In the genomic region with DNA sequence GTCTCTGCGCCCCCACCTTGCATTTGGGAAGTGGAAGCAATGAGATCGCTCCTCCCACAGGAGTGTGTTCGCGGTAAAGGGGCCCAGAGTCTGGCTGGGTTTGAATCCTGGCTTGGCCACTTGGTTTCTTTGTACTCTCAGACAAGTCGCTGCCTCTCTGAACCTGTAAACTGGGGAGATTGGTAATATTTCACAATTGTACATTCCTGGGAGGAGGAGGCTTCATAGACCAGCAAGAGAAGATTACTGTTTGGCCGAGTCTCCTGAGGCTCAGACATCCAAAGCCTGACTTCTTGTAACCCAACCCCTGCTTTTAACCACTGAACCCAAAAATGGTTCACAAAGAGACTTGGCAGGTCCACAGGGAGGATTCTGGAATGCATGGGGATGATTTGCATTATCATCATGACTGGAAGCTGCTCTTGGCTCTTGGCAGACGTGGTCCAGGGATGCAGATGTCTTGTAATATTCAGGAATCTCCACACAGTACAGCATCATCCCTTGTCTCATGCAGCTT, we compare ENCODE assay signal across 12 cellular contexts. TPM values are rescaled to one million over a fixed set of nuclear protein-coding genes. Genes with fewer than 3 reads are reported as not detected.
A peak's percentile ranks its signal among the peaks of the same experiment; 100 is the strongest.
DNase-seq lines count a peak whose midpoint lies in the region; ATAC-seq, FAIRE-seq and TF ChIP-seq lines count a peak whose summit lies in the region.
"Had no signal": no experiment of that assay in that cellular context is flagged by ENCODE, and none has a peak within 500 bp of the region (broad histone marks: within the 10 kb centered on the region; RNA-seq: fewer than 3 reads in every experiment).

No MANE protein-coding gene starts in this region.

- H3K9me3 Mint-ChIP-seq in MCF 10A (ENCODE audit: unreplicated experiment), result no peaks in the 10 kb centered on the region

- H3K9me3 ChIP-seq in heart left ventricle (no peaks in the 10 kb centered on the region), keratinocyte (ENCODE audit: control insufficient read depth, low read depth, low read length) (no peaks in the 10 kb centered on the region), vagina (no peaks in the 10 kb centered on the region)

- peak overlapping the region in 2 of 12 donors; percentile 42 to 49 for H3K27ac ChIP-seq in heart left ventricle
- no peak overlapping the region for H3K27ac ChIP-seq in keratinocyte (ENCODE audit: control insufficient read depth, insufficient read depth, low read length)
- H3K27ac ChIP-seq in vagina, result peak overlapping the region; percentile 79

- H3K4me3 Mint-ChIP-seq in MCF 10A (ENCODE audit: unreplicated experiment), result no peak overlapping the region

- ATAC-seq in left ventricle myocardium superior, result peak; percentile 16
- ATAC-seq in heart left ventricle, result no peak
- no peak for ATAC-seq in HG02973 (IDR thresholded peaks at IDR 0.05; ENCODE audit: unreplicated experiment)

- WGBS in heart left ventricle, 4 donors, result 65 to 72% (median 70%) methylated on average over 7 of the region's 7 CpGs

- H3K27ac Mint-ChIP-seq in MCF 10A (ENCODE audit: low read depth, unreplicated experiment), result no peak overlapping the region

- no peak overlapping the region for H3K9ac ChIP-seq in keratinocyte (ENCODE audit: control insufficient read depth, extremely low read depth, insufficient read depth, low read length)

- no peak overlapping the region for H3K4me2 ChIP-seq in keratinocyte (ENCODE audit: control insufficient read depth, extremely low read depth, insufficient read depth, low read depth, low read length)

- no peaks in the 10 kb centered on the region for H3K27me3 ChIP-seq in heart left ventricle
- H3K27me3 ChIP-seq in keratinocyte (ENCODE audit: control insufficient read depth, extremely low read depth, insufficient read depth, low read length), result no peaks in the 10 kb centered on the region
- no peaks in the 10 kb centered on the region for H3K27me3 ChIP-seq in vagina

- no peak overlapping the region for H2AFZ ChIP-seq in keratinocyte (ENCODE audit: control insufficient read depth, low read length)

- dilution Hi-C loops in keratinocyte (cut with MboI; ENCODE audit: extremely low pct_ligation_motif_present, low sequenced_read_pairs), result no loop called here

- no peaks in the 10 kb centered on the region for H3K27me3 Mint-ChIP-seq in MCF 10A (ENCODE audit: insufficient read depth, unreplicated experiment)

- H3K36me3 ChIP-seq in heart left ventricle, result peaks cover 0 to 18% (median 8%) of the 10 kb centered on the region in 9 donors
- peaks cover 4 to 5% of the 10 kb centered on the region in 2 experiments for H3K36me3 ChIP-seq in keratinocyte (ENCODE audit: control insufficient read depth in 2 of 2, extremely low read depth in 1 of 2, insufficient read depth in 2 of 2, low read length in 2 of 2)
- peaks cover 0 to 8% of the 10 kb centered on the region in 2 donors for H3K36me3 ChIP-seq in vagina

- intact Hi-C loops in left ventricle myocardium superior (cut with micrococcal nuclease), result loop anchor here (5.0 to 10.0 kb wide), 2 partner anchors 65 to 82 kb away; no protein-coding TSS in a partner anchor
- intact Hi-C loops in heart left ventricle (cut with DNase I), result loop anchor here in 8 of 10 donors (5.0 to 10.0 kb wide), 5 partner anchors 62 to 275 kb away; no protein-coding TSS in a partner anchor
- intact Hi-C loops in MCF 10A (cut with micrococcal nuclease), result no loop called here
- intact Hi-C loops in vagina (cut with DNase I), result loop anchor here (10.0 kb wide), 1 partner anchor 235 kb away; no protein-coding TSS in a partner anchor

- no peak for TF ChIP-seq POLR2A in heart left ventricle (IDR thresholded peaks at IDR 0.05)
- TF ChIP-seq POLR2A in vagina (IDR thresholded peaks at IDR 0.05), result no peak

- CTCF ChIA-PET in MCF 10A (lab: Yijun Ruan, JAX), result interaction anchor here (0.5 to 7.3 kb wide), 7 partner anchors 9 to 225 kb away, joined by 3 to 133 read pairs (median 4); no protein-coding TSS in a partner anchor

- peak; percentile 68 for FAIRE-seq in keratinocyte (lab: Jason Lieb, UNC)
- FAIRE-seq in RCC 7860 (lab: Jason Lieb, UNC), result no peak

- peaks cover 12% of the 10 kb centered on the region for H3K4me1 Mint-ChIP-seq in MCF 10A (ENCODE audit: insufficient read depth, unreplicated experiment)

- H4K20me1 ChIP-seq in keratinocyte (ENCODE audit: control insufficient read depth, extremely low read depth, insufficient read depth, low read length), result no peaks in the 10 kb centered on the region

- BruUV-seq in MCF 10A (replicated peaks; lab: Mats Ljungman, UMichigan), result no TSS peak

- H3K4me1 ChIP-seq in heart left ventricle (peaks cover 0 to 37% (median 6%) of the 10 kb centered on the region in 12 donors), keratinocyte (ENCODE audit: control insufficient read depth, extremely low read depth, insufficient read depth, low read length) (peaks cover 26% of the 10 kb centered on the region), vagina (peaks cover 50% of the 10 kb centered on the region)

- TF ChIP-seq CTCF in heart left ventricle (IDR thresholded peaks at IDR 0.05) (no peak), MCF 10A (IDR thresholded peaks at IDR 0.05; ENCODE audit: unreplicated experiment) (no peak), keratinocyte (optimal IDR thresholded peaks at IDR 0.05 in 1 of 3, IDR thresholded peaks at IDR 0.05 in 1 of 3, conservative IDR thresholded peaks at IDR 0.05 in 1 of 3; ENCODE audit: extremely low read depth in 1 of 3, insufficient read depth in 2 of 3, low read length in 3 of 3) (no peak), vagina (IDR thresholded peaks at IDR 0.05) (no peak)

- H3K9me1 ChIP-seq in keratinocyte (ENCODE audit: control insufficient read depth, extremely low read depth, insufficient read depth, low read length), result no peaks in the 10 kb centered on the region

- no peaks in the 10 kb centered on the region for H3K79me2 ChIP-seq in keratinocyte (ENCODE audit: control insufficient read depth, insufficient read depth, low read length)

- H3K4me3 ChIP-seq in heart left ventricle, result no peak overlapping the region
- no peak overlapping the region for H3K4me3 ChIP-seq in keratinocyte (ENCODE audit: control insufficient read depth in 2 of 3, extremely low read depth in 1 of 3, insufficient read depth in 2 of 3, low read depth in 1 of 3, low read length in 3 of 3)
- H3K4me3 ChIP-seq in vagina, result no peak overlapping the region

- H3K36me3 Mint-ChIP-seq in MCF 10A (ENCODE audit: insufficient read depth, unreplicated experiment), result no peaks in the 10 kb centered on the region

- POLR2A ChIA-PET in MCF 10A (lab: Yijun Ruan, JAX), result interaction anchor here (0.6 to 10.6 kb wide), 4 partner anchors 20 to 383 kb away, joined by 3 to 147 read pairs (median 10); a partner anchor contains a TSS

- DNase-seq in left ventricle myocardium superior (no peak), heart left ventricle (no peak), MCF 10A (ENCODE audit: unreplicated experiment) (peak; percentile 68), keratinocyte (ENCODE audit: low read depth, low spot score) (no peak), vagina (ENCODE audit: extremely low spot score in 2 of 2) (peak in 1 of 2 donors; percentile 97), RCC 7860 (ENCODE audit: low spot score) (no peak), Kasumi-1 (lab: John Stamatoyannopoulos, UW) (no peak)
- DNase-seq: effector CD4-positive, alpha-beta T cell; NCI-H1105 treated with DMSO at 0.1 percent for 48 hours; NK-92 treated with Interleukin-12 subunit alpha and Interleukin-12 subunit beta, amount 100 ng/mL, for 24 hours; posterior cingulate gyrus had no signal

RNA-seq across cellular contexts. Expression of a gene that starts 13.6 kb away (rescaled TPM):
- total RNA-seq in left ventricle myocardium superior (49.0 TPM), heart left ventricle (10 to 100 TPM; 41.0 to 93.6 (median 53.7) TPM), MCF 10A (2022) (90.1 and 92.3 TPM in 2 replicates), vagina (85.0 TPM)
- polyA plus RNA-seq in heart left ventricle (10 to 100 TPM; 42.2 to 89.6 TPM), keratinocyte (37.3 to 57.0 TPM (median 45.8 TPM) in 3 replicates)
- 59.7 TPM for polyA plus RNA-seq in keratinocyte (2011; ENCODE audit: low read depth)
- polyA plus RNA-seq in keratinocyte (2011; cell fraction: cytosol; rRNA removed), result 42.0 and 88.9 TPM in 2 replicates
- polyA plus RNA-seq in keratinocyte (2011; cell fraction: nucleus; rRNA removed), result 69.4 and 94.0 TPM in 2 replicates
- 36.7 and 55.0 TPM in 2 replicates for polyA plus RNA-seq in keratinocyte (2012; ENCODE audit: low replicate concordance)
- 55.6 to 205 TPM (median 59.7 TPM) in 3 replicates for polyA minus RNA-seq in keratinocyte
- 84.6 TPM for polyA minus RNA-seq in keratinocyte (2011; cell fraction: cytosol; rRNA and poly(A)+ RNA removed)
- polyA minus RNA-seq in keratinocyte (2011; cell fraction: nucleus; rRNA and poly(A)+ RNA removed), result 47.5 and 53.7 TPM in 2 replicates

RNA-seq across cellular contexts. Expression of a gene that starts 14.0 kb away (rescaled TPM):
- total RNA-seq in left ventricle myocardium superior (15.3 TPM), heart left ventricle (10 to 100 TPM; 13.9 to 25.1 (median 19.8) TPM), MCF 10A (2022) (21.2 and 23.9 TPM in 2 replicates), vagina (14.7 TPM)
- polyA plus RNA-seq in heart left ventricle (10 to 100 TPM; 14.4 to 20.7 TPM), keratinocyte (6.1 to 12.6 TPM (median 6.1 TPM) in 3 replicates)
- polyA plus RNA-seq in keratinocyte (2011; ENCODE audit: low read depth), result 1.1 TPM
- 4.2 TPM in 2 replicates for polyA plus RNA-seq in keratinocyte (2011; cell fraction: cytosol; rRNA removed)
- 24.1 and 28.5 TPM in 2 replicates for polyA plus RNA-seq in keratinocyte (2011; cell fraction: nucleus; rRNA removed)
- polyA plus RNA-seq in keratinocyte (2012; ENCODE audit: low replicate concordance), result 7.8 and 13.2 TPM in 2 replicates
- 2.8 to 6.7 TPM (median 5.3 TPM) in 3 replicates for polyA minus RNA-seq in keratinocyte
- polyA minus RNA-seq in keratinocyte (2011; cell fraction: cytosol; rRNA and poly(A)+ RNA removed), result 3.6 TPM
- 9.9 and 19.3 TPM in 2 replicates for polyA minus RNA-seq in keratinocyte (2011; cell fraction: nucleus; rRNA and poly(A)+ RNA removed)

RNA-seq across cellular contexts. Expression of a gene that starts 28.5 kb away (rescaled TPM):
- total RNA-seq in left ventricle myocardium superior, result 6.9 TPM
- total RNA-seq in heart left ventricle, result 10 to 100 TPM in 4 of 9 donors, 1 to 10 TPM in 5; 3.7 to 22.4 (median 8.9) TPM
- polyA plus RNA-seq in heart left ventricle, result 10 to 100 TPM in 1 of 2 donors, 1 to 10 TPM in 1; 3.8 to 21.5 TPM
- total RNA-seq in MCF 10A (2022), result 372 and 417 TPM in 2 replicates
- 74.8 to 137 TPM (median 90.4 TPM) in 3 replicates for polyA plus RNA-seq in keratinocyte
- polyA plus RNA-seq in keratinocyte (2011; ENCODE audit: low read depth), result 101 TPM
- 53.8 and 70.9 TPM in 2 replicates for polyA plus RNA-seq in keratinocyte (2011; cell fraction: cytosol; rRNA removed)
- 182 and 206 TPM in 2 replicates for polyA plus RNA-seq in keratinocyte (2011; cell fraction: nucleus; rRNA removed)
- 158 and 196 TPM in 2 replicates for polyA plus RNA-seq in keratinocyte (2012; ENCODE audit: low replicate concordance)
- polyA minus RNA-seq in keratinocyte, result 111 to 343 TPM (median 153 TPM) in 3 replicates
- polyA minus RNA-seq in keratinocyte (2011; cell fraction: cytosol; rRNA and poly(A)+ RNA removed), result 98.0 TPM
- 134 and 156 TPM in 2 replicates for polyA minus RNA-seq in keratinocyte (2011; cell fraction: nucleus; rRNA and poly(A)+ RNA removed)
- 147 TPM for total RNA-seq in vagina

RNA-seq across cellular contexts. Expression of a gene that starts 43.0 kb away (rescaled TPM):
- 9.3 TPM for total RNA-seq in left ventricle myocardium superior
- total RNA-seq in heart left ventricle, result 10 to 100 TPM in 7 of 9 donors, 1 to 10 TPM in 2; 8.4 to 32.8 (median 13.2) TPM
- 10 to 100 TPM; 10.6 to 12.1 TPM for polyA plus RNA-seq in heart left ventricle
- total RNA-seq in MCF 10A (2022), result 30.4 and 35.9 TPM in 2 replicates
- polyA plus RNA-seq in keratinocyte, result 9.9 to 29.0 TPM (median 13.4 TPM) in 3 replicates
- 29.0 TPM for polyA plus RNA-seq in keratinocyte (2011; ENCODE audit: low read depth)
- polyA plus RNA-seq in keratinocyte (2011; cell fraction: cytosol; rRNA removed), result 14.5 and 18.8 TPM in 2 replicates
- 35.6 and 42.7 TPM in 2 replicates for polyA plus RNA-seq in keratinocyte (2011; cell fraction: nucleus; rRNA removed)
- polyA plus RNA-seq in keratinocyte (2012; ENCODE audit: low replicate concordance), result 43.1 and 43.3 TPM in 2 replicates
- polyA minus RNA-seq in keratinocyte, result 20.6 to 53.9 TPM (median 27.4 TPM) in 3 replicates
- 31.3 TPM for polyA minus RNA-seq in keratinocyte (2011; cell fraction: cytosol; rRNA and poly(A)+ RNA removed)
- polyA minus RNA-seq in keratinocyte (2011; cell fraction: nucleus; rRNA and poly(A)+ RNA removed), result 36.9 and 42.0 TPM in 2 replicates
- total RNA-seq in vagina, result 49.4 TPM
